ENCODE assay signal across 25 cellular contexts in the genomic region with DNA sequence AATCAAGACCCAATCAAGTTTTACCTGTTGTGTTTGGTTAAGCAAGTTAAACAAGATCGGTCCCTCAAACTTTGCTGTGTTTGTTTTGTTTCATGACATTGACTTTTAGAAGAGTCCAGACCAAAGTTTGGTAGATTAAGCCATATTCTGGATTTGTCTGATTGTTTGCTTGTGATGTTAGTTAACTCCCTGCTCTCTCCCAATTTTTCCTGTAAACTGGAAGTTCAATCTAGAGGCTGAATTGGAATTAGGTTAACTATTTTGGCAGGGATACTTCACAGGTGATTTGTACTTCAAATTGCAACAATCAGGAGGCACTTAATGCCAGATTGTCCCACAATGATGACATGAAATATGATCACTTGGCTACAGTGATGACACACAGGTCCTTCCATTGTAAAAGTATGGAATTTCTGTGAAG. TPM values are rescaled to one million over a fixed set of nuclear protein-coding genes. Genes with fewer than 3 reads are reported as not detected.
DNase-seq lines count a peak whose midpoint lies in the region; ATAC-seq and TF ChIP-seq lines count a peak whose summit lies in the region.
"Had no signal": no experiment of that assay in that cellular context is flagged by ENCODE, and none has a peak within 500 bp of the region (broad histone marks: within the 10 kb centered on the region; RNA-seq: fewer than 3 reads in every experiment).

No MANE protein-coding gene starts in this region.

- BruUV-seq in mammary epithelial cell (replicated peaks; lab: Mats Ljungman, UMichigan): no TSS peak

- H3K27me3 ChIP-seq in mammary epithelial cell (ENCODE audit: insufficient read depth, low read length) (no peaks in the 10 kb centered on the region), breast epithelium (no peaks in the 10 kb centered on the region), hepatocyte (no peaks in the 10 kb centered on the region), GM23248 (replicated peaks; ENCODE audit: insufficient read depth) (no peaks in the 10 kb centered on the region)
- H3K27me3 ChIP-seq: gastroesophageal sphincter, ovary, upper lobe of right lung had no signal

- in situ Hi-C loops in mammary epithelial cell (cut with MboI; ENCODE audit: low sequenced_read_pairs in 2 of 2): no loop called here
- in situ Hi-C loops in GM23248 (cut with MboI): no loop called here

- H3K4me2 ChIP-seq in mammary epithelial cell (ENCODE audit: insufficient read depth, low read depth, low read length) (no peak overlapping the region), hepatocyte (no peak overlapping the region), GM23248 (ENCODE audit: unreplicated experiment) (no peak overlapping the region)

- H2AFZ ChIP-seq in mammary epithelial cell (ENCODE audit: low read depth, low read length) (peak overlapping the region; percentile 12), hepatocyte (no peak overlapping the region), GM23248 (no peak overlapping the region)

- intact Hi-C loops in mammary epithelial cell (cut with micrococcal nuclease): no loop called here
- intact Hi-C loops in breast epithelium (cut with DNase I; ENCODE audit: low total_unique reads): loop anchor here (10.0 kb wide), 1 partner anchor 1997 kb away; no protein-coding TSS in a partner anchor

- H3K9me2 ChIP-seq in hepatocyte (replicated peaks; ENCODE audit: insufficient read depth) (no peaks in the 10 kb centered on the region), GM23248 (ENCODE audit: insufficient read depth) (no peaks in the 10 kb centered on the region)

- H3F3A ChIP-seq in GM23248 (ENCODE audit: insufficient read depth): no peaks in the 10 kb centered on the region

- 0% methylated on average over 1 of the region's 1 CpG for WGBS in mammary epithelial cell (ENCODE audit: low coverage, missing lambda C conversion rate)
- 22% methylated on average over 1 of the region's 1 CpG for WGBS in hepatocyte (ENCODE audit: low lambda C conversion rate, missing lambda C conversion rate)
- 95 to 100% methylated on average over 1 of the region's 1 CpG for WGBS in GM23248 (ENCODE audit: low coverage in 1 of 2, low lambda C conversion rate in 2 of 2, missing lambda C conversion rate in 2 of 2), 2 experiments

- H4K20me1 ChIP-seq in mammary epithelial cell (ENCODE audit: insufficient read depth, low read length) (no peaks in the 10 kb centered on the region), hepatocyte (ENCODE audit: insufficient read depth, poor library complexity, severe bottlenecking) (no peaks in the 10 kb centered on the region), GM23248 (ENCODE audit: insufficient read depth) (no peaks in the 10 kb centered on the region)

- TF ChIP-seq CTCF in mammary epithelial cell (conservative IDR thresholded peaks at IDR 0.05 in 1 of 2, IDR thresholded peaks at IDR 0.05 in 1 of 2; ENCODE audit: extremely low read depth in 1 of 2, insufficient read depth in 1 of 2, low read depth in 1 of 2, low read length in 2 of 2) (no peak), breast epithelium (IDR thresholded peaks at IDR 0.05) (no peak), hepatocyte (IDR thresholded peaks at IDR 0.05; ENCODE audit: poor library complexity) (no peak)

- H3K4me1 ChIP-seq in mammary epithelial cell (ENCODE audit: insufficient read depth, low read length) (no peaks in the 10 kb centered on the region), breast epithelium (no peaks in the 10 kb centered on the region), hepatocyte (ENCODE audit: insufficient read depth) (peaks cover 23% of the 10 kb centered on the region), GM23248 (ENCODE audit: insufficient read depth) (no peaks in the 10 kb centered on the region)
- H3K4me1 ChIP-seq: gastroesophageal sphincter, upper lobe of right lung had no signal

- CTCF ChIA-PET in mammary epithelial cell (lab: Charles Lee; ENCODE audit: low non-redundant PET): no interaction called here

- no peak overlapping the region for H3K27ac ChIP-seq in mammary epithelial cell (ENCODE audit: insufficient read depth, low read depth, low read length)
- peak overlapping the region in 1 of 2 donors; percentile 8 for H3K27ac ChIP-seq in breast epithelium
- peak overlapping the region; percentile 5 for H3K27ac ChIP-seq in hepatocyte
- no peak overlapping the region for H3K27ac ChIP-seq in GM23248
- H3K27ac ChIP-seq: 22Rv1, gastroesophageal sphincter, ovary, skin epidermis, upper lobe of right lung had no signal

- no peak for TF ChIP-seq POLR2A in breast epithelium (IDR thresholded peaks at IDR 0.05)

- no peak for ATAC-seq in HG03457 (IDR thresholded peaks at IDR 0.05; ENCODE audit: unreplicated experiment)
- ATAC-seq: gastroesophageal sphincter, upper lobe of right lung had no signal

- H3K79me2 ChIP-seq in mammary epithelial cell (ENCODE audit: insufficient read depth, low read length): no peaks in the 10 kb centered on the region
- no peaks in the 10 kb centered on the region for H3K79me2 ChIP-seq in hepatocyte
- H3K79me2 ChIP-seq in GM23248 (ENCODE audit: insufficient read depth): no peaks in the 10 kb centered on the region

- H3K9me3 ChIP-seq in mammary epithelial cell (replicated peaks; ENCODE audit: insufficient read depth, low read length): no peaks in the 10 kb centered on the region
- H3K9me3 ChIP-seq in breast epithelium: no peaks in the 10 kb centered on the region
- H3K9me3 ChIP-seq in hepatocyte (ENCODE audit: low read depth): no peaks in the 10 kb centered on the region
- no peaks in the 10 kb centered on the region for H3K9me3 ChIP-seq in GM23248 (ENCODE audit: low read depth)
- H3K9me3 ChIP-seq: gastroesophageal sphincter, ovary, upper lobe of right lung had no signal

- dilution Hi-C loops in mammary epithelial cell (cut with HindIII; ENCODE audit: low sequenced_read_pairs): no loop called here

- no peak overlapping the region for H3K9ac ChIP-seq in mammary epithelial cell (ENCODE audit: insufficient read depth, low read length)
- no peak overlapping the region for H3K9ac ChIP-seq in GM23248

- H3K36me3 ChIP-seq in mammary epithelial cell (ENCODE audit: insufficient read depth, low read length) (no peaks in the 10 kb centered on the region), breast epithelium (no peaks in the 10 kb centered on the region), hepatocyte (replicated peaks; ENCODE audit: insufficient read depth, low read depth) (no peaks in the 10 kb centered on the region), GM23248 (ENCODE audit: low read depth) (no peaks in the 10 kb centered on the region)
- H3K36me3 ChIP-seq: gastroesophageal sphincter, ovary, upper lobe of right lung had no signal

- DNase-seq in DMS153 (lab: John Stamatoyannopoulos, UW) (peak; percentile 20), DMS153 treated with DMSO at 0.1 percent for 48 hours (lab: John Stamatoyannopoulos, UW; ENCODE audit: unreplicated experiment) (no peak), mammary epithelial cell (no peak), breast epithelium (ENCODE audit: low spot score in 2 of 2) (no peak), hepatocyte (ENCODE audit: low spot score) (no peak), GM23248 (no peak)
- DNase-seq in activated effector memory CD4-positive, alpha-beta T cell treated with Interleukin-2 at 50 U/mL for 16 hours: no peak
- DNase-seq: activated CD4-positive, alpha-beta T cell treated with anti-CD3 and anti-CD28 coated beads for 48 hours; activated naive CD8-positive, alpha-beta T cell treated with anti-CD3 and anti-CD28 coated beads for 36 hours; anterior cingulate cortex; C1 segment of cervical spinal cord; DND-41; GF-D8; hippocampal formation; NCI-H1092; NCI-H2081 treated with DMSO at 0.1 percent for 48 hours; NCI-H526; ovary; stimulated activated naive CD4-positive, alpha-beta T cell; T1000; upper lobe of right lung had no signal

- no peak overlapping the region for H3K4me3 ChIP-seq in mammary epithelial cell (replicated peaks in 1 of 3; ENCODE audit: insufficient read depth in 1 of 3, low read depth in 2 of 3, low read length in 3 of 3)
- H3K4me3 ChIP-seq in breast epithelium: no peak overlapping the region
- H3K4me3 ChIP-seq in hepatocyte: no peak overlapping the region
- no peak overlapping the region for H3K4me3 ChIP-seq in GM23248
- H3K4me3 ChIP-seq: gastroesophageal sphincter, ovary, skin epidermis, upper lobe of right lung had no signal

RNA-seq across cellular contexts. Expression of a gene that starts 13.6 kb away (rescaled TPM):
- total RNA-seq in mammary epithelial cell: 10 to 100 TPM in 1 of 2 donors, 1 to 10 TPM in 1; 6.6 to 16.3 TPM
- polyA plus RNA-seq in mammary epithelial cell: 1.5 TPM
- 1.2 TPM for polyA minus RNA-seq in mammary epithelial cell
- total RNA-seq in breast epithelium: 10 to 100 TPM; 31.8 to 54.4 (median 50.9) TPM
- total RNA-seq in hepatocyte: 63.6 and 71.4 TPM in 2 replicates
- polyA plus RNA-seq in hepatocyte: 23.4 and 24.1 TPM in 2 replicates
- total RNA-seq in GM23248 (2014; rRNA removed; shearing (Covaris generic)): 0.89 and 2.2 TPM in 2 replicates
- polyA plus RNA-seq in GM23248 (2016; fragmentation: Nextera tagmentation; extraction: Ambion mirVana): 1.1 TPM in 2 replicates
